ENCODE assay signal across 2 cellular contexts in genomic region chr10:98131615-98132014, GRCh38.
TF ChIP-seq lines count a peak whose summit lies in the region.

No MANE protein-coding gene starts in this region.

TF ChIP-seq in HCT116, 20 proteins besides CTCF, POLR2A, EP300 and RAD21:
- TF ChIP-seq POLR2AphosphoS5 (IDR thresholded peaks at IDR 0.05; ENCODE audit: low read depth, low read length) (no peak), SIN3A (IDR thresholded peaks at IDR 0.05; ENCODE audit: low read depth) (no peak), FOSL1 (IDR thresholded peaks at IDR 0.05; ENCODE audit: low read depth) (no peak), TCF7L2 (IDR thresholded peaks at IDR 0.05; ENCODE audit: borderline replicate concordance, extremely low read depth, insufficient read depth, insufficient read length) (no peak), JUND (IDR thresholded peaks at IDR 0.05) (no peak), ZFX (IDR thresholded peaks at IDR 0.05) (no peak), SRF (IDR thresholded peaks at IDR 0.05; ENCODE audit: low read depth) (no peak), CEBPB (IDR thresholded peaks at IDR 0.05; ENCODE audit: low read depth) (no peak)
TF ChIP-seq in HCT116: peak in this region for 0.

TF ChIP-seq in K562, 482 proteins besides CTCF, POLR2A, EP300 and RAD21 (continues in another document):
- TF ChIP-seq KLF6 (CRISPR knock-in tag; IDR thresholded peaks at IDR 0.05; ENCODE audit: borderline replicate concordance) (no peak), ASH1L (IDR thresholded peaks at IDR 0.05; ENCODE audit: borderline replicate concordance, low read depth, partially characterized antibody) (no peak), C11orf30 (IDR thresholded peaks at IDR 0.05; ENCODE audit: low read depth) (peak; percentile 86), ATF1 (CRISPR knock-in tag; IDR thresholded peaks at IDR 0.05) (no peak), ATF1 (tag; IDR thresholded peaks at IDR 0.05) (no peak), KLF16 (IDR thresholded peaks at IDR 0.05) (no peak), RBM17 (IDR thresholded peaks at IDR 0.05; ENCODE audit: borderline replicate concordance, low read depth, low read length) (no peak), NFATC3 (IDR thresholded peaks at IDR 0.05) (no peak), MAFK (IDR thresholded peaks at IDR 0.05; ENCODE audit: low read length) (peak; percentile 63), ZNF41 (CRISPR knock-in tag; conservative IDR thresholded peaks at IDR 0.05) (no peak), SMAD2 (IDR thresholded peaks at IDR 0.05; ENCODE audit: low read depth, low read length) (no peak), BDP1 (IDR thresholded peaks at IDR 0.05; ENCODE audit: insufficient read depth, insufficient read length) (no peak), CHCHD3 (CRISPR knock-in tag; IDR thresholded peaks at IDR 0.05) (no peak), TFAM (CRISPR knock-in tag; conservative IDR thresholded peaks at IDR 0.05) (no peak), ZNF395 (CRISPR knock-in tag; IDR thresholded peaks at IDR 0.05) (no peak), TBP (optimal IDR thresholded peaks at IDR 0.05; ENCODE audit: low read depth, low read length) (no peak), IFI16 (CRISPR knock-in tag; IDR thresholded peaks at IDR 0.05) (no peak), CTBP1 (IDR thresholded peaks at IDR 0.05; ENCODE audit: borderline replicate concordance) (no peak), NFYB (IDR thresholded peaks at IDR 0.05; ENCODE audit: extremely low read depth, insufficient read length) (no peak), KLF1 (tag; IDR thresholded peaks at IDR 0.05) (no peak), MAFG (tag; conservative IDR thresholded peaks at IDR 0.05) (peak; percentile 68; the same call in 1 of the 2 replicates), LARP7 (IDR thresholded peaks at IDR 0.05) (no peak), IRF9 (tag; IDR thresholded peaks at IDR 0.05) (no peak), ZC3H4 (CRISPR knock-in tag; IDR thresholded peaks at IDR 0.05; ENCODE audit: borderline replicate concordance) (no peak), TBL1XR1 (IDR thresholded peaks at IDR 0.05; ENCODE audit: low read length in 2 of 2) (no peak), SMARCA5 (IDR thresholded peaks at IDR 0.05) (no peak), PPARD (CRISPR knock-in tag; IDR thresholded peaks at IDR 0.05) (no peak), CBFA2T2 (conservative IDR thresholded peaks at IDR 0.05) (no peak), ZNF133 (CRISPR knock-in tag; IDR thresholded peaks at IDR 0.05) (no peak), HMGN3 (IDR thresholded peaks at IDR 0.05; ENCODE audit: borderline replicate concordance, extremely low read depth, insufficient read length, low read depth, low read length) (no peak), ZNF77 (CRISPR knock-in tag; IDR thresholded peaks at IDR 0.05) (no peak), CHD7 (IDR thresholded peaks at IDR 0.05; ENCODE audit: low read depth, low read length) (no peak), NFE2 (IDR thresholded peaks at IDR 0.05; ENCODE audit: low read depth) (0 out of 2 replicates have a peak, but pooled peaks have one; percentile 38), NCOA6 (IDR thresholded peaks at IDR 0.05) (no peak), GABPB2 (CRISPR knock-in tag; conservative IDR thresholded peaks at IDR 0.05) (no peak), MAFF (IDR thresholded peaks at IDR 0.05; ENCODE audit: low read length) (peak; percentile 62), MCM3 (IDR thresholded peaks at IDR 0.05) (no peak), SAFB2 (IDR thresholded peaks at IDR 0.05; ENCODE audit: borderline replicate concordance, low read depth, low read length, severe bottlenecking) (no peak), ZBTB9 (CRISPR knock-in tag; IDR thresholded peaks at IDR 0.05) (no peak), DNMT1 (IDR thresholded peaks at IDR 0.05) (no peak), FOXJ3 (CRISPR knock-in tag; IDR thresholded peaks at IDR 0.05) (no peak), MTA2 (IDR thresholded peaks at IDR 0.05; ENCODE audit: low read depth) (no peak), ESRRA (IDR thresholded peaks at IDR 0.05; ENCODE audit: borderline replicate concordance, low read depth) (no peak)
- TF ChIP-seq, protein P1, sequence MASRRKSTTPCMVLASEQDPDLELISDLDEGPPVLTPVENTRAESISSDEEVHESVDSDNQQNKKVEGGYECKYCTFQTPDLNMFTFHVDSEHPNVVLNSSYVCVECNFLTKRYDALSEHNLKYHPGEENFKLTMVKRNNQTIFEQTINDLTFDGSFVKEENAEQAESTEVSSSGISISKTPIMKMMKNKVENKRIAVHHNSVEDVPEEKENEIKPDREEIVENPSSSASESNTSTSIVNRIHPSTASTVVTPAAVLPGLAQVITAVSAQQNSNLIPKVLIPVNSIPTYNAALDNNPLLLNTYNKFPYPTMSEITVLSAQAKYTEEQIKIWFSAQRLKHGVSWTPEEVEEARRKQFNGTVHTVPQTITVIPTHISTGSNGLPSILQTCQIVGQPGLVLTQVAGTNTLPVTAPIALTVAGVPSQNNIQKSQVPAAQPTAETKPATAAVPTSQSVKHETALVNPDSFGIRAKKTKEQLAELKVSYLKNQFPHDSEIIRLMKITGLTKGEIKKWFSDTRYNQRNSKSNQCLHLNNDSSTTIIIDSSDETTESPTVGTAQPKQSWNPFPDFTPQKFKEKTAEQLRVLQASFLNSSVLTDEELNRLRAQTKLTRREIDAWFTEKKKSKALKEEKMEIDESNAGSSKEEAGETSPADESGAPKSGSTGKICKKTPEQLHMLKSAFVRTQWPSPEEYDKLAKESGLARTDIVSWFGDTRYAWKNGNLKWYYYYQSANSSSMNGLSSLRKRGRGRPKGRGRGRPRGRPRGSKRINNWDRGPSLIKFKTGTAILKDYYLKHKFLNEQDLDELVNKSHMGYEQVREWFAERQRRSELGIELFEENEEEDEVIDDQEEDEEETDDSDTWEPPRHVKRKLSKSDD (conservative IDR thresholded peaks at IDR 0.05; ENCODE audit: low read length) = no peak
- TF ChIP-seq, protein P2, sequence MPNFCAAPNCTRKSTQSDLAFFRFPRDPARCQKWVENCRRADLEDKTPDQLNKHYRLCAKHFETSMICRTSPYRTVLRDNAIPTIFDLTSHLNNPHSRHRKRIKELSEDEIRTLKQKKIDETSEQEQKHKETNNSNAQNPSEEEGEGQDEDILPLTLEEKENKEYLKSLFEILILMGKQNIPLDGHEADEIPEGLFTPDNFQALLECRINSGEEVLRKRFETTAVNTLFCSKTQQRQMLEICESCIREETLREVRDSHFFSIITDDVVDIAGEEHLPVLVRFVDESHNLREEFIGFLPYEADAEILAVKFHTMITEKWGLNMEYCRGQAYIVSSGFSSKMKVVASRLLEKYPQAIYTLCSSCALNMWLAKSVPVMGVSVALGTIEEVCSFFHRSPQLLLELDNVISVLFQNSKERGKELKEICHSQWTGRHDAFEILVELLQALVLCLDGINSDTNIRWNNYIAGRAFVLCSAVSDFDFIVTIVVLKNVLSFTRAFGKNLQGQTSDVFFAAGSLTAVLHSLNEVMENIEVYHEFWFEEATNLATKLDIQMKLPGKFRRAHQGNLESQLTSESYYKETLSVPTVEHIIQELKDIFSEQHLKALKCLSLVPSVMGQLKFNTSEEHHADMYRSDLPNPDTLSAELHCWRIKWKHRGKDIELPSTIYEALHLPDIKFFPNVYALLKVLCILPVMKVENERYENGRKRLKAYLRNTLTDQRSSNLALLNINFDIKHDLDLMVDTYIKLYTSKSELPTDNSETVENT (CRISPR knock-in tag; IDR thresholded peaks at IDR 0.05) = no peak
- TF ChIP-seq, protein P3, sequence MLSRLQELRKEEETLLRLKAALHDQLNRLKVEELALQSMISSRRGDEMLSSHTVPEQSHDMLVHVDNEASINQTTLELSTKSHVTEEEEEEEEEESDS (CRISPR knock-in tag; IDR thresholded peaks at IDR 0.05) = no peak
